In the genomic region with DNA sequence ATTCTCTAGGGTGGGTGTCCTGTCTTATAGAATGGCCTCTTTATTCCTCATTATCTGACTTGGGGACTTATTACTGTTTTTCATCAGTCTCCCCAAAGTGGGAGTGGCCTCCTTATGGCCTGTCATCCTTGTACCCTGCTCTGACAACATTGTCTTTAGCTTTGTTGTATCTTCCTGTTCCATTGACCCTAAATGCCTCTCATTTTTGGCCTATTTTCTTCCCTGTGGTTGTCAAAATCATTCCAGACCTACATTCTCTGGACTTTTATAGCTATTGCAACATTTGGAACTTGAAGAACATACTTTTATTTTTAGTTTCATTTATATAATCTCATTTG, we compare ENCODE assay signal across 10 cellular contexts. TPM values are rescaled to one million over a fixed set of nuclear protein-coding genes. Genes with fewer than 3 reads are reported as not detected.
DNase-seq lines count a peak whose midpoint lies in the region; ATAC-seq and TF ChIP-seq lines count a peak whose summit lies in the region.
"Had no signal": no experiment of that assay in that cellular context is flagged by ENCODE, and none has a peak within 500 bp of the region (broad histone marks: within the 10 kb centered on the region; RNA-seq: fewer than 3 reads in every experiment).

No MANE protein-coding gene starts in this region.

- no peaks in the 10 kb centered on the region for H3K9me3 ChIP-seq in transverse colon
- H3K9me3 ChIP-seq: BE2C had no signal

- H3K9me3 Mint-ChIP-seq in activated naive CD8-positive, alpha-beta T cell (ENCODE audit: low read depth): no peaks in the 10 kb centered on the region
- no peaks in the 10 kb centered on the region for H3K9me3 Mint-ChIP-seq in activated naive CD8-positive, alpha-beta T cell treated with anti-CD3 and anti-CD28 coated beads for 36 hours
- no peaks in the 10 kb centered on the region for H3K9me3 Mint-ChIP-seq in endothelial cell (ENCODE audit: unreplicated experiment)

- TF ChIP-seq CTCF in endothelial cell (IDR thresholded peaks at IDR 0.05; ENCODE audit: unreplicated experiment): peak; percentile 6
- no peak for TF ChIP-seq CTCF in transverse colon (IDR thresholded peaks at IDR 0.05)

- no peak overlapping the region for H3K4me3 Mint-ChIP-seq in activated naive CD8-positive, alpha-beta T cell
- no peak overlapping the region for H3K4me3 Mint-ChIP-seq in activated naive CD8-positive, alpha-beta T cell treated with anti-CD3 and anti-CD28 coated beads for 36 hours
- H3K4me3 Mint-ChIP-seq in endothelial cell (ENCODE audit: unreplicated experiment): no peak overlapping the region

- DNase-seq in activated naive CD8-positive, alpha-beta T cell treated with anti-CD3 and anti-CD28 coated beads for 36 hours: no peak
- DNase-seq in endothelial cell (ENCODE audit: low spot score): no peak
- no peak for DNase-seq in transverse colon
- no peak for DNase-seq in hippocampal formation (lab: John Stamatoyannopoulos, UW)
- no peak for DNase-seq in HCEC 1CT
- DNase-seq in posterior vena cava (ENCODE audit: low spot score): no peak
- DNase-seq: stimulated activated CD4-positive, alpha-beta T cell treated with anti-CD3 and anti-CD28 coated beads, Interleukin-12 subunit alpha, Interleukin-12 subunit beta, amount 100 ng/mL, for 4 hours had no signal

- TF ChIP-seq POLR2A in transverse colon (IDR thresholded peaks at IDR 0.05): no peak

- H3K36me3 ChIP-seq in transverse colon: peaks cover 0 to 54% (median 18%) of the 10 kb centered on the region in 4 donors

- peaks cover 46% of the 10 kb centered on the region for H3K36me3 Mint-ChIP-seq in activated naive CD8-positive, alpha-beta T cell
- H3K36me3 Mint-ChIP-seq in activated naive CD8-positive, alpha-beta T cell treated with anti-CD3 and anti-CD28 coated beads for 36 hours: peaks cover 61% of the 10 kb centered on the region
- H3K36me3 Mint-ChIP-seq in endothelial cell (ENCODE audit: low read depth, unreplicated experiment): peaks cover 41% of the 10 kb centered on the region

- in situ Hi-C loops in transverse colon (cut with MboI; ENCODE audit: low pct_ligation_motif_present in 1 of 4, low pct_unique_long_range_greater_than_20kb in 1 of 4, low sequenced_read_pairs in 3 of 4): no loop called here

- no peak overlapping the region for H3K4me3 ChIP-seq in transverse colon

- peak; percentile 8 for ATAC-seq in HG03565 (IDR thresholded peaks at IDR 0.05; ENCODE audit: unreplicated experiment)

- peak overlapping the region in 3 of 4 donors; percentile 8 to 33 (median 9) for H3K27ac ChIP-seq in transverse colon

- no peak for TF ChIP-seq EP300 in transverse colon (IDR thresholded peaks at IDR 0.05; ENCODE audit: low read depth)

- H3K4me1 ChIP-seq in transverse colon: peaks cover 0 to 15% (median 9%) of the 10 kb centered on the region in 4 donors
- H3K4me1 ChIP-seq: BE2C had no signal

- no peaks in the 10 kb centered on the region for H3K27me3 ChIP-seq in transverse colon
- H3K27me3 ChIP-seq: BE2C had no signal

- H3K27me3 Mint-ChIP-seq in activated naive CD8-positive, alpha-beta T cell: no peaks in the 10 kb centered on the region
- H3K27me3 Mint-ChIP-seq in activated naive CD8-positive, alpha-beta T cell treated with anti-CD3 and anti-CD28 coated beads for 36 hours: no peaks in the 10 kb centered on the region
- no peaks in the 10 kb centered on the region for H3K27me3 Mint-ChIP-seq in endothelial cell (ENCODE audit: unreplicated experiment)

- intact Hi-C loops in transverse colon (cut with DNase I; ENCODE audit: low total_unique reads) (no loop called here), posterior vena cava (cut with DNase I) (no loop called here)

- H3K27ac Mint-ChIP-seq in activated naive CD8-positive, alpha-beta T cell: peak overlapping the region; percentile 47
- H3K27ac Mint-ChIP-seq in activated naive CD8-positive, alpha-beta T cell treated with anti-CD3 and anti-CD28 coated beads for 36 hours: no peak overlapping the region
- H3K27ac Mint-ChIP-seq in endothelial cell (ENCODE audit: unreplicated experiment): no peak overlapping the region

- peaks cover 62% of the 10 kb centered on the region for H3K4me1 Mint-ChIP-seq in activated naive CD8-positive, alpha-beta T cell (ENCODE audit: low read depth)
- peaks cover 41% of the 10 kb centered on the region for H3K4me1 Mint-ChIP-seq in activated naive CD8-positive, alpha-beta T cell treated with anti-CD3 and anti-CD28 coated beads for 36 hours
- H3K4me1 Mint-ChIP-seq in endothelial cell (ENCODE audit: unreplicated experiment): no peaks in the 10 kb centered on the region

RNA-seq across cellular contexts. Expression of gene SFT2D2, which starts 9.7 kb away (rescaled TPM):
- total RNA-seq in activated naive CD8-positive, alpha-beta T cell treated with anti-CD3 and anti-CD28 coated beads for 36 hours: 10 to 100 TPM; 32.7 to 32.8 TPM
- total RNA-seq in endothelial cell (ENCODE audit: unreplicated experiment): 36.8 TPM
- total RNA-seq in transverse colon: 10 to 100 TPM; 19.1 to 51.1 (median 38.2) TPM
- 10 to 100 TPM; 55.3 to 64.6 TPM for total RNA-seq in posterior vena cava

RNA-seq across cellular contexts. Expression of gene TBX19, which starts 45.2 kb away (rescaled TPM):
- total RNA-seq in activated naive CD8-positive, alpha-beta T cell treated with anti-CD3 and anti-CD28 coated beads for 36 hours: under 1 TPM; 0.40 to 0.56 TPM
- 1.1 TPM for total RNA-seq in endothelial cell (ENCODE audit: unreplicated experiment)
- total RNA-seq in transverse colon: 1 to 10 TPM; 1.2 to 2.9 (median 2.5) TPM
- total RNA-seq in posterior vena cava: 1 to 10 TPM; 1.2 to 1.8 TPM

RNA-seq across cellular contexts. Expression of gene TIPRL, which starts 56.8 kb away (rescaled TPM):
- total RNA-seq in activated naive CD8-positive, alpha-beta T cell treated with anti-CD3 and anti-CD28 coated beads for 36 hours: 10 to 100 TPM; 50.9 to 51.2 TPM
- total RNA-seq in endothelial cell (ENCODE audit: unreplicated experiment) (34.2 TPM), transverse colon (10 to 100 TPM in 3 of 4 donors, 1 to 10 TPM in 1; 4.0 to 24.0 (median 19.6) TPM), posterior vena cava (10 to 100 TPM; 29.2 to 32.7 TPM)
